Comparison of ENCODE assay signal across 15 cellular contexts in genomic region chr13:78587395-78587794, GRCh38. TPM values are rescaled to one million over a fixed set of nuclear protein-coding genes. Genes with fewer than 3 reads are reported as not detected.
DNase-seq lines count a peak whose midpoint lies in the region; ATAC-seq and TF ChIP-seq lines count a peak whose summit lies in the region.
"Had no signal": no experiment of that assay in that cellular context is flagged by ENCODE, and none has a peak within 500 bp of the region (broad histone marks: within the 10 kb centered on the region; RNA-seq: fewer than 3 reads in every experiment).

No MANE protein-coding gene starts in this region.

- in situ Hi-C loops in HAP-1 (cut with MboI; ENCODE audit: low sequenced_read_pairs): no loop called here

- H3K4me2 ChIP-seq in H9 (ENCODE audit: insufficient read depth, insufficient read length, low read length) (peak overlapping the region; percentile 33), trophoblast cell (ENCODE audit: low read length) (no peak overlapping the region)

- CTCF ChIA-PET in WTC11 (lab: Charles Lee): interaction anchor here (0.6 to 2.1 kb wide), 52 partner anchors 8 to 777 kb away, joined by 3 to 40 read pairs (median 5); partner anchors contain the start of gene POU4F1
- CTCF ChIA-PET in activated CD4-positive, alpha-beta T cell treated with anti-CD3 and anti-CD28 coated beads for 36 hours (lab: Charles Lee): no interaction called here

- H3K23ac ChIP-seq in H9 (ENCODE audit: insufficient read length, low read depth, low read length) (no peak overlapping the region), trophoblast cell (ENCODE audit: low read length) (peak overlapping the region; percentile 27)

- no peaks in the 10 kb centered on the region for H3K79me2 ChIP-seq in H9 (ENCODE audit: insufficient read depth, low read length)
- H3K79me2 ChIP-seq in trophoblast cell (ENCODE audit: control insufficient read depth, insufficient read depth, low read length, poor library complexity): no peaks in the 10 kb centered on the region

- H2BK120ac ChIP-seq in H9 (ENCODE audit: low read depth, low read length, poor library complexity, severe bottlenecking) (no peak overlapping the region), trophoblast cell (ENCODE audit: insufficient read depth, low read length, poor library complexity) (no peak overlapping the region)

- no peaks in the 10 kb centered on the region for H3K9me3 ChIP-seq in H9 (ENCODE audit: control insufficient read depth, low read depth, low read length)
- no peaks in the 10 kb centered on the region for H3K9me3 ChIP-seq in iPS-15b (ENCODE audit: control insufficient read depth, insufficient read depth, low read length)
- no peaks in the 10 kb centered on the region for H3K9me3 ChIP-seq in trophoblast cell (ENCODE audit: insufficient read depth, low read depth, low read length)
- H3K9me3 ChIP-seq in HAP-1: no peaks in the 10 kb centered on the region

- no peak overlapping the region for H3K27ac Mint-ChIP-seq in H9
- no peak overlapping the region for H3K27ac Mint-ChIP-seq in WTC11
- H3K27ac Mint-ChIP-seq in activated CD4-positive, alpha-beta T cell treated with anti-CD3 and anti-CD28 coated beads for 36 hours: no peak overlapping the region
- H3K27ac Mint-ChIP-seq: B cell; CD4-positive, alpha-beta T cell had no signal

- no peaks in the 10 kb centered on the region; a peak in 2 of 5 replicates for H3K9me3 Mint-ChIP-seq in H9
- no peaks in the 10 kb centered on the region for H3K9me3 Mint-ChIP-seq in WTC11
- H3K9me3 Mint-ChIP-seq in activated CD4-positive, alpha-beta T cell treated with anti-CD3 and anti-CD28 coated beads for 36 hours (ENCODE audit: low read depth): peaks cover 4% of the 10 kb centered on the region

- H2BK5ac ChIP-seq in H9 (ENCODE audit: insufficient read length, low read length) (no peak overlapping the region), trophoblast cell (ENCODE audit: low read depth, low read length, poor library complexity) (no peak overlapping the region)

- H4K8ac ChIP-seq in H9 (replicated peaks; ENCODE audit: insufficient read length, low read depth, low read length) (no peak overlapping the region), trophoblast cell (ENCODE audit: low read depth, low read length) (no peak overlapping the region)

- H3K36me3 ChIP-seq in iPS-15b (ENCODE audit: control insufficient read depth, insufficient read depth, low read length) (no peaks in the 10 kb centered on the region), trophoblast cell (ENCODE audit: control insufficient read depth in 1 of 2, insufficient read depth in 2 of 2, low read length in 2 of 2) (no peaks in the 10 kb centered on the region), HAP-1 (replicated peaks) (no peaks in the 10 kb centered on the region)

- H3K9ac ChIP-seq in H9 (ENCODE audit: extremely low read depth, insufficient read length, low read length) (no peak overlapping the region), iPS-15b (ENCODE audit: low read depth, low read length) (no peak overlapping the region), trophoblast cell (ENCODE audit: low read length) (peak overlapping the region; percentile 4)

- POLR2A ChIA-PET in WTC11 (lab: Charles Lee): interaction anchor here (1.0 kb wide), 1 partner anchor 16 kb away, joined by 5 read pairs; the partner anchor contains the start of gene POU4F1
- POLR2A ChIA-PET in activated CD4-positive, alpha-beta T cell treated with anti-CD3 and anti-CD28 coated beads for 36 hours (lab: Charles Lee): no interaction called here

- H3K4ac ChIP-seq in H9 (ENCODE audit: low read depth, low read length): no peak overlapping the region
- no peak overlapping the region for H3K4ac ChIP-seq in trophoblast cell (ENCODE audit: low read depth, low read length)

- H3K4me1 Mint-ChIP-seq in H9 (peaks cover 3 to 22% of the 10 kb centered on the region in 2 experiments), WTC11 (peaks cover 9% of the 10 kb centered on the region)
- peaks cover 5% of the 10 kb centered on the region for H3K4me1 Mint-ChIP-seq in activated CD4-positive, alpha-beta T cell treated with anti-CD3 and anti-CD28 coated beads for 36 hours

- H3K36me3 Mint-ChIP-seq in H9 (ENCODE audit: insufficient read depth in 1 of 3, low read depth in 3 of 3) (no peaks in the 10 kb centered on the region), WTC11 (no peaks in the 10 kb centered on the region)
- peaks cover 2% of the 10 kb centered on the region for H3K36me3 Mint-ChIP-seq in activated CD4-positive, alpha-beta T cell treated with anti-CD3 and anti-CD28 coated beads for 36 hours (ENCODE audit: low read depth)

- H3K27me3 ChIP-seq in H9 (ENCODE audit: insufficient read depth, low read length) (peaks cover 17% of the 10 kb centered on the region), iPS-15b (ENCODE audit: control insufficient read depth, insufficient read depth, low read length) (peaks cover 67% of the 10 kb centered on the region), trophoblast cell (ENCODE audit: insufficient read depth, low read length) (peaks cover 11% of the 10 kb centered on the region), HAP-1 (ENCODE audit: low read depth) (peaks cover 14% of the 10 kb centered on the region)

- H4K20me1 ChIP-seq in H9 (ENCODE audit: control insufficient read depth, insufficient read depth, insufficient read length): no peaks in the 10 kb centered on the region

- no peak for DNase-seq in H9
- no peak for DNase-seq in WTC11 (ENCODE audit: low spot score)
- no peak for DNase-seq in trophoblast cell
- no peak for DNase-seq in activated CD4-positive, alpha-beta T cell treated with anti-CD3 and anti-CD28 coated beads for 36 hours
- no peak for DNase-seq in HAP-1 (ENCODE audit: low spot score in 2 of 2)
- no peak for DNase-seq in NCI-H1694 treated with DMSO at 0.1 percent for 48 hours (lab: John Stamatoyannopoulos, UW)
- DNase-seq: C1 segment of cervical spinal cord; Calu3; CD4-positive, alpha-beta T cell; DMS 273 treated with DMSO at 0.1 percent for 48 hours; IMR-90 had no signal

- no peak overlapping the region for H2AK5ac ChIP-seq in H9 (ENCODE audit: insufficient read length, low read length)
- H2AK5ac ChIP-seq in trophoblast cell (ENCODE audit: low read length): no peak overlapping the region

- H2BK12ac ChIP-seq in H9 (ENCODE audit: insufficient read length, low read depth, low read length) (no peak overlapping the region), trophoblast cell (ENCODE audit: low read length) (no peak overlapping the region)

- no peak overlapping the region for H3T11ph ChIP-seq in H9 (ENCODE audit: low read length)

- H3K18ac ChIP-seq in H9 (ENCODE audit: insufficient read length, low read depth, low read length): no peak overlapping the region
- H3K18ac ChIP-seq in trophoblast cell (ENCODE audit: low read length): no peak overlapping the region

- H3K56ac ChIP-seq in H9 (ENCODE audit: insufficient read length, low read depth, low read length): no peak overlapping the region

- H4K91ac ChIP-seq in H9 (ENCODE audit: insufficient read length, low read depth, low read length) (no peak overlapping the region), trophoblast cell (ENCODE audit: low read depth, low read length) (no peak overlapping the region)

- H3K14ac ChIP-seq in H9 (ENCODE audit: insufficient read depth, low read length) (no peak overlapping the region), trophoblast cell (ENCODE audit: low read length) (no peak overlapping the region)

- H4K5ac ChIP-seq in H9 (ENCODE audit: insufficient read length, low read depth, low read length): no peak overlapping the region

- no peak overlapping the region for H2BK20ac ChIP-seq in H9 (ENCODE audit: low read depth, low read length, poor library complexity, severe bottlenecking)

- ATAC-seq in WTC11 (no peak), esophagus mucosa (no peak)
- no peak for ATAC-seq in activated CD4-positive, alpha-beta T cell treated with anti-CD3 and anti-CD28 coated beads for 36 hours

- intact Hi-C loops in activated CD4-positive, alpha-beta T cell treated with anti-CD3 and anti-CD28 coated beads for 36 hours (cut with DNase I, micrococcal nuclease): loop anchor here in 1 of 2 experiments (5.0 kb wide), 1 partner anchor 450 kb away; no protein-coding TSS in a partner anchor

- no peak overlapping the region for H2BK15ac ChIP-seq in H9 (ENCODE audit: low read depth, low read length)

- no peaks in the 10 kb centered on the region for H3K23me2 ChIP-seq in H9 (ENCODE audit: insufficient read length, low read depth, low read length, poor library complexity, severe bottlenecking)

- H3K27ac ChIP-seq in H9 (ENCODE audit: insufficient read length, low read depth, low read length) (no peak overlapping the region), trophoblast cell (ENCODE audit: low read depth, low read length) (peak overlapping the region; percentile 9)
- H3K27ac ChIP-seq: HL-60 had no signal

- H4K12ac ChIP-seq in trophoblast cell (ENCODE audit: low read depth, low read length): no peak overlapping the region

- peak overlapping the region in 1 of 2 experiments; percentile 80; a peak in 3 of 5 replicates for H3K4me3 Mint-ChIP-seq in H9
- peak overlapping the region; percentile 74 for H3K4me3 Mint-ChIP-seq in WTC11
- no peak overlapping the region for H3K4me3 Mint-ChIP-seq in activated CD4-positive, alpha-beta T cell treated with anti-CD3 and anti-CD28 coated beads for 36 hours
- H3K4me3 Mint-ChIP-seq: B cell; CD4-positive, alpha-beta T cell had no signal

- no peak for TF ChIP-seq CTCF in H9 (conservative IDR thresholded peaks at IDR 0.05)
- no peak for TF ChIP-seq CTCF in WTC11 (IDR thresholded peaks at IDR 0.05)

- no peaks in the 10 kb centered on the region for H3K4me1 ChIP-seq in H9 (ENCODE audit: insufficient read depth, low read length)
- H3K4me1 ChIP-seq in iPS-15b (ENCODE audit: control insufficient read depth, insufficient read depth, low read length): no peaks in the 10 kb centered on the region
- no peaks in the 10 kb centered on the region for H3K4me1 ChIP-seq in trophoblast cell (ENCODE audit: control insufficient read depth in 1 of 2, insufficient read depth in 2 of 2, low read length in 2 of 2)
- H3K4me1 ChIP-seq in HAP-1: no peaks in the 10 kb centered on the region

- H3K79me1 ChIP-seq in H9 (ENCODE audit: insufficient read depth, low read depth, low read length, poor library complexity, severe bottlenecking) (no peaks in the 10 kb centered on the region), trophoblast cell (ENCODE audit: low read length) (no peaks in the 10 kb centered on the region)

- H3K4me3 ChIP-seq in iPS-15b (ENCODE audit: low read depth, low read length) (peak overlapping the region; percentile 38), trophoblast cell (ENCODE audit: low read depth, low read length) (no peak overlapping the region), HAP-1 (no peak overlapping the region)

- no CpG with 5 or more reads among the region's 18 CpGs for WGBS in H9 (ENCODE audit: extremely low coverage, insufficient read length, low lambda C conversion rate)
- no CpG with 5 or more reads among the region's 18 CpGs for WGBS in trophoblast cell (ENCODE audit: extremely low coverage, insufficient coverage, insufficient read length)

- H2AFZ ChIP-seq in H9 (ENCODE audit: low read length) (no peak overlapping the region), trophoblast cell (ENCODE audit: insufficient read depth, low read length, poor library complexity) (no peak overlapping the region)

- H3K27me3 Mint-ChIP-seq in H9 (ENCODE audit: low read depth) (peaks cover 88% of the 10 kb centered on the region), WTC11 (ENCODE audit: low read depth) (peaks cover 70% of the 10 kb centered on the region)
- H3K27me3 Mint-ChIP-seq in activated CD4-positive, alpha-beta T cell treated with anti-CD3 and anti-CD28 coated beads for 36 hours: peaks cover 57% of the 10 kb centered on the region

RNA-seq across cellular contexts. Expression of gene POU4F1, which starts 16.0 kb away (rescaled TPM):
- total RNA-seq in H9 (2021) (0.26 and 0.29 TPM in 2 replicates), WTC11 (2021) (0.11 to 0.26 TPM (median 0.14 TPM) in 3 replicates), esophagus mucosa (0.08 TPM)
- polyA plus RNA-seq in trophoblast cell (2013): 0.07 and 0.08 TPM in 2 replicates
- total RNA-seq in activated CD4-positive, alpha-beta T cell treated with anti-CD3 and anti-CD28 coated beads for 36 hours: under 1 TPM; 0.21 to 0.26 TPM
- total RNA-seq: IMR-90 had no signal
